Comparison of ENCODE assay signal across 8 cellular contexts in the genomic region with DNA sequence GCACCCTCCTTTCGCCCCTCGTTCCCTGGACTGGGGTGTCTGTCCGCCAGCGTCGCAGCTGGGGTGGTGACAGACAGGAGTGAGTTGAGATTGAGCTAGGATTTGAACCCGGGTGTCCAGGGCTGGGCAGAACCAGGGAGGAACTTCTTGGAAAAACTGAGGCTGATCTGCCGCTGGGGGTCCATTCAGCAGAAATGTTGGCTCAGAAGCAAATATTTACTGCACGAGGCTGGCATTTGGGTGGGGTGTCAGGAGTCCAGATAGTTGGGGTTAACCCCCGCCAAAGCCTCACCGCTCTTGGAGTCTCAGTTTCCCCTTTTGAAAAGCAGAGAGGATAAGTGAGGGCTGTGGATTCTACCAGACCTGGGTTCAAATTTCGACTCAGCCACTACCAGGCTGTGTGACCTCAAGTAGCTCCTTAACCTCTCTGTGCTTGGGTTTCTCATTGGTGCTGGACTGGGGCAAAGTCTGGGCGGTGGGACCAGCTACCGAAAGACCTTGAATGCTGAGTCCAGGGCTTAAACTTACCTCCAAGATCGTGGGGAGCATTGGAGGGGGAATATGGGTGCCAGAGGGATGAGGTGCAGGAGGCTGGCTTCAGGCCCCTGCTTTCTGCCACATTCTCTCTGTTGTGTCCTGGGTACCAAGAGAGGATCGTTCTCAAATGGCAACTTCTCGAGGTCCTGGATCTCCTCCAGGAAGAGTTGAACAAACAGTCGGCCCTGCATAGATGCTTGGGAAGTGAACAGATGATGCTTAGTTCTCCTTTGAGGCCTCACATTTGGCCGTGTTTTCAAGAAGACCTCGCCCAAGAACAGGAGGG. TPM values are rescaled to one million over a fixed set of nuclear protein-coding genes. Genes with fewer than 3 reads are reported as not detected.
DNase-seq lines count a peak whose midpoint lies in the region; ATAC-seq and TF ChIP-seq lines count a peak whose summit lies in the region.

No MANE protein-coding gene starts in this region.

- H3K4me2 ChIP-seq in OCI-LY7 (ENCODE audit: low read length) (peak overlapping the region; percentile 85), osteoblast (ENCODE audit: insufficient read depth, low read length) (peak overlapping the region; percentile 77)

- POLR2A ChIA-PET in OCI-LY7 (lab: Charles Lee) = no interaction called here

- DNase-seq in Calu3 (no peak), OCI-LY7 (ENCODE audit: low spot score) (no peak), epithelial cell of esophagus (ENCODE audit: low read depth) (no peak), osteoblast (ENCODE audit: insufficient read length, low spot score, missing footprints) (peak; percentile 87), NCI-H2227 treated with DMSO at 0.1 percent for 48 hours (lab: John Stamatoyannopoulos, UW) (no peak), kidney tubule cell (ENCODE audit: low spot score) (no peak), NCI-H2107 treated with DMSO at 0.1 percent for 48 hours (lab: John Stamatoyannopoulos, UW; ENCODE audit: unreplicated experiment) (no peak)

- no peaks in the 10 kb centered on the region for H3K9me3 Mint-ChIP-seq in Calu3 (ENCODE audit: low read depth, unreplicated experiment)

- TF ChIP-seq CTCF in Calu3 (IDR thresholded peaks at IDR 0.05; ENCODE audit: unreplicated experiment) = no peak
- TF ChIP-seq CTCF in OCI-LY7 (conservative IDR thresholded peaks at IDR 0.05; ENCODE audit: low read length) = no peak
- TF ChIP-seq CTCF in epithelial cell of esophagus (IDR thresholded peaks at IDR 0.05; ENCODE audit: insufficient read depth, low read depth, low read length, missing control alignments) = no peak
- TF ChIP-seq CTCF in osteoblast (IDR thresholded peaks at IDR 0.05; ENCODE audit: extremely low read depth, low read depth, low read length) = no peak

- intact Hi-C loops in Calu3 (cut with micrococcal nuclease; ENCODE audit: unreplicated experiment) = no loop called here
- intact Hi-C loops in OCI-LY7 (cut with micrococcal nuclease; ENCODE audit: unreplicated experiment) = loop anchor here (2.0 kb wide), 1 partner anchor 34 kb away; the partner anchor contains the start of gene PIK3R2

- no peak overlapping the region for H3K27ac Mint-ChIP-seq in Calu3 (ENCODE audit: unreplicated experiment)

- H3K9me3 ChIP-seq in OCI-LY7 (ENCODE audit: low read length) (no peaks in the 10 kb centered on the region), osteoblast (ENCODE audit: low read depth, low read length) (no peaks in the 10 kb centered on the region)

- H3K4me1 ChIP-seq in OCI-LY7 (ENCODE audit: insufficient read depth, low read length, poor library complexity, severe bottlenecking) (peaks cover 31% of the 10 kb centered on the region), osteoblast (ENCODE audit: insufficient read depth, low read length) (peaks cover 17% of the 10 kb centered on the region)

- no peaks in the 10 kb centered on the region for H3K27me3 ChIP-seq in osteoblast (ENCODE audit: insufficient read depth, low read length)

- peak overlapping the region; percentile 90 for H3K4me3 Mint-ChIP-seq in Calu3 (ENCODE audit: low read depth, unreplicated experiment)

- CTCF ChIA-PET in Calu3 (lab: Charles Lee) (no interaction called here), OCI-LY7 (lab: Charles Lee; ENCODE audit: unreplicated experiment) (interaction anchor here (0.6 kb wide), 1 partner anchor 33 kb away, joined by 4 read pairs; no protein-coding TSS in a partner anchor)

- H2AFZ ChIP-seq in OCI-LY7 (ENCODE audit: low read length) = no peak overlapping the region
- H2AFZ ChIP-seq in osteoblast (ENCODE audit: low read length) = peak overlapping the region; percentile 17

- peaks cover 17% of the 10 kb centered on the region for H3K36me3 Mint-ChIP-seq in Calu3 (ENCODE audit: insufficient read depth, unreplicated experiment)

- H3K27me3 Mint-ChIP-seq in Calu3 (ENCODE audit: unreplicated experiment) = no peaks in the 10 kb centered on the region

- H3K4me1 Mint-ChIP-seq in Calu3 (ENCODE audit: low read depth, unreplicated experiment) = peaks cover 13% of the 10 kb centered on the region

- no peaks in the 10 kb centered on the region for H3K9me2 ChIP-seq in OCI-LY7 (ENCODE audit: insufficient read depth, low read length)

- H3K4me3 ChIP-seq in OCI-LY7 (ENCODE audit: low read depth, low read length, poor library complexity, severe bottlenecking) = peak overlapping the region; percentile 73
- peak overlapping the region; percentile 62 for H3K4me3 ChIP-seq in epithelial cell of esophagus (ENCODE audit: low read length)
- H3K4me3 ChIP-seq in osteoblast (ENCODE audit: insufficient read depth, low read length) = peak overlapping the region; percentile 77

- peaks cover 54% of the 10 kb centered on the region for H3K36me3 ChIP-seq in OCI-LY7 (ENCODE audit: insufficient read depth, low read length)
- peaks cover 2% of the 10 kb centered on the region for H3K36me3 ChIP-seq in osteoblast (ENCODE audit: insufficient read depth, low read length)

- H3K79me2 ChIP-seq in OCI-LY7 (ENCODE audit: insufficient read depth, low read depth, low read length) = peaks cover 24% of the 10 kb centered on the region; the same call in 1 of the 2 replicates
- H3K79me2 ChIP-seq in osteoblast (ENCODE audit: insufficient read depth, low read length) = no peaks in the 10 kb centered on the region

- BruUV-seq in Calu3 (replicated peaks; lab: Mats Ljungman, UMichigan) = no TSS peak
- BruUV-seq in OCI-LY7 (replicated peaks; lab: Mats Ljungman, UMichigan) = no TSS peak

- 0 out of 2 replicates have a peak, but pooled peaks cover 3% of the 10 kb centered on the region for H4K20me1 ChIP-seq in OCI-LY7 (ENCODE audit: insufficient read depth, low read length)
- H4K20me1 ChIP-seq in osteoblast (ENCODE audit: insufficient read depth, low read length) = peaks cover 22% of the 10 kb centered on the region

- ATAC-seq in GM19351 (IDR thresholded peaks at IDR 0.05; ENCODE audit: unreplicated experiment) = no peak

- H3K27ac ChIP-seq in OCI-LY7 (ENCODE audit: low read depth, low read length, poor library complexity, severe bottlenecking) (peak overlapping the region; percentile 70), osteoblast (ENCODE audit: low read depth, low read length) (no peak overlapping the region)

RNA-seq across cellular contexts. Expression of gene MAST3, which starts 21.1 kb away (rescaled TPM):
- total RNA-seq in Calu3 (2022) (5.5 and 5.9 TPM in 2 replicates), OCI-LY7 (2022) (31.0 and 31.4 TPM in 2 replicates), osteoblast (5.4 and 5.6 TPM in 2 replicates)
- total RNA-seq in OCI-LY7 (2014; rRNA removed; shearing (Covaris generic)) = 14.3 and 14.8 TPM in 2 replicates

RNA-seq across cellular contexts. Expression of gene IL12RB1, which starts 31.9 kb away (rescaled TPM):
- total RNA-seq in Calu3 (2022) = not detected in 2 replicates
- total RNA-seq in OCI-LY7 (2014; rRNA removed; shearing (Covaris generic)) = 6.0 and 7.7 TPM in 2 replicates
- 26.0 and 41.7 TPM in 2 replicates for total RNA-seq in OCI-LY7 (2022)
- total RNA-seq in osteoblast = 0.29 and 0.72 TPM in 2 replicates

RNA-seq across cellular contexts. Expression of gene PIK3R2, which starts 34.3 kb away (rescaled TPM):
- total RNA-seq in Calu3 (2022) = 22.5 and 23.2 TPM in 2 replicates
- 1.6 and 3.2 TPM in 2 replicates for total RNA-seq in OCI-LY7 (2014; rRNA removed; shearing (Covaris generic))
- 20.5 and 30.0 TPM in 2 replicates for total RNA-seq in OCI-LY7 (2022)
- 25.7 and 28.0 TPM in 2 replicates for total RNA-seq in osteoblast

RNA-seq across cellular contexts. Expression of gene IFI30, which starts 55.0 kb away (rescaled TPM):
- total RNA-seq in Calu3 (2022) (22.4 and 41.8 TPM in 2 replicates), OCI-LY7 (2022) (117 and 170 TPM in 2 replicates), osteoblast (110 and 126 TPM in 2 replicates)
- total RNA-seq in OCI-LY7 (2014; rRNA removed; shearing (Covaris generic)) = 141 and 195 TPM in 2 replicates
